18 cellular contexts compared by ENCODE assay signal in genomic region chr11:114447444-114447843, GRCh38. TPM values are rescaled to one million over a fixed set of nuclear protein-coding genes. Genes with fewer than 3 reads are reported as not detected.
A peak's percentile ranks its signal among the peaks of the same experiment; 100 is the strongest.
DNase-seq lines count a peak whose midpoint lies in the region; ATAC-seq and TF ChIP-seq lines count a peak whose summit lies in the region.
"Had no signal": no experiment of that assay in that cellular context is flagged by ENCODE, and none has a peak within 500 bp of the region (broad histone marks: within the 10 kb centered on the region; RNA-seq: fewer than 3 reads in every experiment).

No MANE protein-coding gene starts in this region.

- H4K20me1 ChIP-seq in PC-9 (ENCODE audit: insufficient read depth) (peaks cover 30% of the 10 kb centered on the region), fibroblast of lung (ENCODE audit: control insufficient read depth, extremely low read depth, insufficient read depth, low read length) (peaks cover 1% of the 10 kb centered on the region)

- H3K9me2 ChIP-seq in PC-9 (ENCODE audit: insufficient read depth): no peaks in the 10 kb centered on the region

- H3K4me3 ChIP-seq in ACC112 (ENCODE audit: low read depth, low read length) (no peak overlapping the region), PC-9 (no peak overlapping the region), fibroblast of lung (replicated peaks in 1 of 4; ENCODE audit: control extremely low read depth in 1 of 4, insufficient read depth in 1 of 4, low read depth in 3 of 4, low read length in 4 of 4) (no peak overlapping the region)
- H3K4me3 ChIP-seq: cardiac muscle cell, ovary, right lobe of liver, SJCRH30 had no signal

- no peaks in the 10 kb centered on the region for H3K9me3 ChIP-seq in PC-9 (ENCODE audit: insufficient read depth, low read depth)
- no peaks in the 10 kb centered on the region for H3K9me3 ChIP-seq in fibroblast of lung (ENCODE audit: control insufficient read depth, insufficient read depth, low read depth, low read length)
- H3K9me3 ChIP-seq: ovary, right lobe of liver, SJCRH30 had no signal

- DNase-seq in PC-9 (no peak), fibroblast of lung (ENCODE audit: low read depth in 2 of 2) (no peak), hepatic stellate cell (ENCODE audit: low spot score) (no peak), GM10266 (ENCODE audit: extremely low spot score) (no peak)
- DNase-seq: activated CD4-positive, CD25-positive, alpha-beta regulatory T cell; activated naive CD8-positive, alpha-beta T cell treated with anti-CD3 and anti-CD28 coated beads for 36 hours; NCI-H1417 treated with DMSO at 0.1 percent for 48 hours; NCI-H2171; NCI-H69; ovary; PC-3; right lobe of liver; SJCRH30; T-helper 2 cell had no signal

- no peaks in the 10 kb centered on the region; the same call in 1 of the 2 replicates for H3F3A ChIP-seq in PC-9 (ENCODE audit: insufficient read depth, low read depth)

- H2AFZ ChIP-seq in ACC112 (ENCODE audit: low read length, unreplicated experiment) (no peak overlapping the region), PC-9 (no peak overlapping the region), fibroblast of lung (ENCODE audit: low read length) (no peak overlapping the region)

- H3K36me3 ChIP-seq in ACC112 (ENCODE audit: insufficient read depth, low read length) (peaks cover 69% of the 10 kb centered on the region), PC-9 (ENCODE audit: low read depth) (peaks cover 67% of the 10 kb centered on the region), fibroblast of lung (ENCODE audit: control insufficient read depth, insufficient read depth, low read length) (peaks cover 9% of the 10 kb centered on the region)
- H3K36me3 ChIP-seq: ovary had no signal

- intact Hi-C loops in PC-9 (cut with micrococcal nuclease; ENCODE audit: unreplicated experiment): no loop called here

- H3K79me2 ChIP-seq in ACC112 (ENCODE audit: control insufficient read depth, insufficient read depth, low read length, unreplicated experiment) (peaks cover 65% of the 10 kb centered on the region), PC-9 (ENCODE audit: low read depth) (peaks cover 55% of the 10 kb centered on the region), fibroblast of lung (ENCODE audit: control insufficient read depth, insufficient read depth, low read length) (peaks cover 40% of the 10 kb centered on the region)

- H3K4me2 ChIP-seq in PC-9: no peak overlapping the region
- no peak overlapping the region for H3K4me2 ChIP-seq in fibroblast of lung (ENCODE audit: extremely low read depth, insufficient read depth, low read length)

- POLR2A ChIA-PET in PC-9 (lab: Charles Lee; ENCODE audit: unreplicated experiment): interaction anchor here (0.6 kb wide), 1 partner anchor 43 kb away, joined by 9 read pairs; no protein-coding TSS in a partner anchor

- H3K27ac ChIP-seq in ACC112 (ENCODE audit: low read depth, low read length) (peak overlapping the region; percentile 56), PC-9 (peak overlapping the region; percentile 41), fibroblast of lung (ENCODE audit: insufficient read depth, low read length) (peak overlapping the region; percentile 23)
- H3K27ac ChIP-seq: cardiac muscle cell, ovary, right lobe of liver, SJCRH30 had no signal

- no peak for TF ChIP-seq CTCF in PC-9 (conservative IDR thresholded peaks at IDR 0.05)
- TF ChIP-seq CTCF in fibroblast of lung (conservative IDR thresholded peaks at IDR 0.05 in 1 of 2, IDR thresholded peaks at IDR 0.05 in 1 of 2; ENCODE audit: low read depth in 1 of 2, low read length in 2 of 2): no peak
- no peak for TF ChIP-seq CTCF in GM10266 (IDR thresholded peaks at IDR 0.05; ENCODE audit: control insufficient read depth, insufficient read depth, low read depth, missing control alignments)

- H3K27me3 ChIP-seq in ACC112 (ENCODE audit: insufficient read depth, low read length) (no peaks in the 10 kb centered on the region), PC-9 (ENCODE audit: insufficient read depth, low read depth) (no peaks in the 10 kb centered on the region), fibroblast of lung (ENCODE audit: control insufficient read depth, insufficient read depth, low read length) (no peaks in the 10 kb centered on the region)
- H3K27me3 ChIP-seq: cardiac muscle cell, ovary, right lobe of liver, SJCRH30 had no signal

- peaks cover 19% of the 10 kb centered on the region for H3K4me1 ChIP-seq in ACC112 (ENCODE audit: control insufficient read depth, insufficient read depth, low read length, unreplicated experiment)
- no peaks in the 10 kb centered on the region for H3K4me1 ChIP-seq in PC-9 (replicated peaks; ENCODE audit: insufficient read depth)
- peaks cover 11% of the 10 kb centered on the region for H3K4me1 ChIP-seq in fibroblast of lung (ENCODE audit: control insufficient read depth, extremely low read depth, insufficient read depth, low read length)
- H3K4me1 ChIP-seq: SJCRH30 had no signal

- ATAC-seq in HG02870 (IDR thresholded peaks at IDR 0.05; ENCODE audit: unreplicated experiment): no peak
- ATAC-seq: esophagus mucosa, PC-3, right lobe of liver had no signal

- no TSS peak for BruUV-seq in PC-9 (replicated peaks; lab: Mats Ljungman, UMichigan)

- CTCF ChIA-PET in PC-9 (lab: Charles Lee): no interaction called here

- no peak overlapping the region for H3K9ac ChIP-seq in fibroblast of lung (ENCODE audit: insufficient read depth, low read length)

RNA-seq across cellular contexts. Expression of gene REXO2, which starts 8.2 kb away (rescaled TPM):
- total RNA-seq in PC-9 (2021) (117 and 145 TPM in 2 replicates), fibroblast of lung (234 and 236 TPM in 2 replicates)
- 269 and 372 TPM in 2 replicates for polyA plus RNA-seq in fibroblast of lung
- 184 and 240 TPM in 2 replicates for polyA plus RNA-seq in fibroblast of lung (2012)
- polyA minus RNA-seq in fibroblast of lung (ENCODE audit: low replicate concordance): 12.4 and 13.1 TPM in 2 replicates

RNA-seq across cellular contexts. Expression of gene RBM7, which starts 47.0 kb away (rescaled TPM):
- 18.9 and 34.7 TPM in 2 replicates for total RNA-seq in PC-9 (2021)
- total RNA-seq in fibroblast of lung: 66.8 and 81.1 TPM in 2 replicates
- 41.8 and 46.5 TPM in 2 replicates for polyA plus RNA-seq in fibroblast of lung
- 34.5 and 39.2 TPM in 2 replicates for polyA plus RNA-seq in fibroblast of lung (2012)
- 9.8 and 20.6 TPM in 2 replicates for polyA minus RNA-seq in fibroblast of lung (ENCODE audit: low replicate concordance)

RNA-seq across cellular contexts. Expression of gene C11orf71, which starts 47.1 kb away (rescaled TPM):
- total RNA-seq in PC-9 (2021) (3.7 and 4.9 TPM in 2 replicates), fibroblast of lung (3.9 and 9.6 TPM in 2 replicates)
- 3.5 and 4.0 TPM in 2 replicates for polyA plus RNA-seq in fibroblast of lung
- 2.0 and 2.4 TPM in 2 replicates for polyA plus RNA-seq in fibroblast of lung (2012)
- 1.4 and 1.6 TPM in 2 replicates for polyA minus RNA-seq in fibroblast of lung (ENCODE audit: low replicate concordance)
